Comparison of ENCODE assay signal across 10 cellular contexts in the genomic region with DNA sequence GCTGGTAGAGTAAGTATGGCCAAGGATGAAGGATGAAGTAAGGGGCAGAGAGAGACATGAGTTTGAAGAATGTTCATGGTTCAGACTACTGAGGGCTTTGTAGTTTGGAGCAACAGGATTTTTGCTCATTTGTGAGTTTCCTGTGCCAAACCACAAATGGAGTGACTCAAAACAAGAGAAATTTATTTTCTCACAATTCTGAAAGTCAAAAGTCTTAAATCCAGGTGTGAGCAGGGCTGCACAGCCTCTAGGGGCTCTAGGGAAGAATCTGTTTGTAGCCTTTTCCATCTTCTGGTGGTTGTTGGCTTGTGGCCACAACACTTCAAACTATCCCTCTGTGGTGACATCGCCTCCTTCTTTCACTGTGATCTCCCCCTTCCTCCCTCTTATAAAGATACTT. TPM values are rescaled to one million over a fixed set of nuclear protein-coding genes. Genes with fewer than 3 reads are reported as not detected.
A peak's percentile ranks its signal among the peaks of the same experiment; 100 is the strongest.
DNase-seq lines count a peak whose midpoint lies in the region; ATAC-seq and TF ChIP-seq lines count a peak whose summit lies in the region.
"Had no signal": no experiment of that assay in that cellular context is flagged by ENCODE, and none has a peak within 500 bp of the region (broad histone marks: within the 10 kb centered on the region; RNA-seq: fewer than 3 reads in every experiment).

No MANE protein-coding gene starts in this region.

- in situ Hi-C loops in GM13977 (cut with MboI; ENCODE audit: low pct_unique_long_range_greater_than_20kb, low sequenced_read_pairs, unreplicated experiment), result no loop called here

- TF ChIP-seq POLR2A in breast epithelium (IDR thresholded peaks at IDR 0.05), result no peak

- H3K27me3 ChIP-seq in breast epithelium, result no peaks in the 10 kb centered on the region

- DNase-seq in MCF 10A (ENCODE audit: unreplicated experiment) (peak; percentile 24), breast epithelium (ENCODE audit: low spot score in 2 of 2) (no peak), GM13977 (ENCODE audit: low spot score) (no peak), NCI-H1436 (lab: John Stamatoyannopoulos, UW) (no peak), dermis blood vessel endothelial cell (no peak)
- peak; percentile 48 to 49 for DNase-seq in activated T-cell treated with anti-CD3 and anti-CD28 coated beads, Interleukin-2, amount 50 U/mL, for 48 hours
- peak; percentile 30 to 49 for DNase-seq in stimulated activated naive CD8-positive, alpha-beta T cell treated with anti-CD3 and anti-CD28 coated beads, Interleukin-15, amount 100 ng/mL, for 72 hours
- DNase-seq: activated B cell treated with CpG ODN at 0.5 μM for 24 hours had no signal

- BruUV-seq in MCF 10A (replicated peaks; lab: Mats Ljungman, UMichigan), result no TSS peak

- no peaks in the 10 kb centered on the region for H3K9me3 ChIP-seq in breast epithelium

- intact Hi-C loops in MCF 10A (cut with micrococcal nuclease) (no loop called here), breast epithelium (cut with DNase I; ENCODE audit: low total_unique reads) (loop anchor here (10.0 kb wide), 2 partner anchors 1651 to 1711 kb away; no protein-coding TSS in a partner anchor)

- peak; percentile 44 for ATAC-seq in HG02885 (IDR thresholded peaks at IDR 0.05; ENCODE audit: poor library complexity, unreplicated experiment)
- peak; percentile 81 for ATAC-seq in stimulated activated naive CD8-positive, alpha-beta T cell treated with anti-CD3 and anti-CD28 coated beads, Interleukin-15, amount 100 ng/mL, for 72 hours
- ATAC-seq: HepG2 had no signal

- POLR2A ChIA-PET in MCF 10A (lab: Yijun Ruan, JAX), result interaction anchor here (1.7 kb wide), 1 partner anchor 16 kb away, joined by 6 read pairs; no protein-coding TSS in a partner anchor

- no peaks in the 10 kb centered on the region for H3K4me1 Mint-ChIP-seq in MCF 10A (ENCODE audit: insufficient read depth, unreplicated experiment)
- peaks cover 24% of the 10 kb centered on the region for H3K4me1 Mint-ChIP-seq in stimulated activated naive CD8-positive, alpha-beta T cell treated with anti-CD3 and anti-CD28 coated beads, Interleukin-15, amount 100 ng/mL, for 72 hours
- H3K4me1 Mint-ChIP-seq: activated B cell treated with CpG ODN at 0.5 μM for 24 hours had no signal

- no peak overlapping the region for H3K4me3 Mint-ChIP-seq in MCF 10A (ENCODE audit: unreplicated experiment)
- H3K4me3 Mint-ChIP-seq in stimulated activated naive CD8-positive, alpha-beta T cell treated with anti-CD3 and anti-CD28 coated beads, Interleukin-15, amount 100 ng/mL, for 72 hours, result no peak overlapping the region
- H3K4me3 Mint-ChIP-seq: activated B cell treated with CpG ODN at 0.5 μM for 24 hours had no signal

- TF ChIP-seq CTCF in MCF 10A (IDR thresholded peaks at IDR 0.05; ENCODE audit: unreplicated experiment) (no peak), breast epithelium (IDR thresholded peaks at IDR 0.05) (no peak), GM13977 (IDR thresholded peaks at IDR 0.05; ENCODE audit: extremely low read depth, insufficient read depth, missing control alignments) (no peak)

- no peak overlapping the region for H3K4me3 ChIP-seq in breast epithelium

- CTCF ChIA-PET in MCF 10A (lab: Yijun Ruan, JAX), result interaction anchor here (0.5 to 0.6 kb wide), 2 partner anchors 369 to 544 kb away, joined by 3 to 7 read pairs; no protein-coding TSS in a partner anchor

- H3K4me1 ChIP-seq in breast epithelium, result no peaks in the 10 kb centered on the region

- no peaks in the 10 kb centered on the region for H3K36me3 ChIP-seq in breast epithelium

- no peaks in the 10 kb centered on the region for H3K27me3 Mint-ChIP-seq in MCF 10A (ENCODE audit: insufficient read depth, unreplicated experiment)
- H3K27me3 Mint-ChIP-seq in stimulated activated naive CD8-positive, alpha-beta T cell treated with anti-CD3 and anti-CD28 coated beads, Interleukin-15, amount 100 ng/mL, for 72 hours, result no peaks in the 10 kb centered on the region
- H3K27me3 Mint-ChIP-seq: activated B cell treated with CpG ODN at 0.5 μM for 24 hours had no signal

- no peak overlapping the region for H3K27ac Mint-ChIP-seq in MCF 10A (ENCODE audit: low read depth, unreplicated experiment)
- H3K27ac Mint-ChIP-seq in stimulated activated naive CD8-positive, alpha-beta T cell treated with anti-CD3 and anti-CD28 coated beads, Interleukin-15, amount 100 ng/mL, for 72 hours, result no peak overlapping the region
- H3K27ac Mint-ChIP-seq: activated B cell treated with CpG ODN at 0.5 μM for 24 hours had no signal

- no peak overlapping the region for H3K27ac ChIP-seq in breast epithelium

- no peaks in the 10 kb centered on the region for H3K9me3 Mint-ChIP-seq in MCF 10A (ENCODE audit: unreplicated experiment)
- no peaks in the 10 kb centered on the region for H3K9me3 Mint-ChIP-seq in stimulated activated naive CD8-positive, alpha-beta T cell treated with anti-CD3 and anti-CD28 coated beads, Interleukin-15, amount 100 ng/mL, for 72 hours

- H3K36me3 Mint-ChIP-seq in MCF 10A (ENCODE audit: insufficient read depth, unreplicated experiment), result no peaks in the 10 kb centered on the region

RNA-seq across cellular contexts. Expression of a gene that starts 58.9 kb away (rescaled TPM):
- total RNA-seq in MCF 10A (2022) (2.1 and 3.6 TPM in 2 replicates), breast epithelium (10 to 100 TPM; 28.8 to 31.5 (median 29.7) TPM), dermis blood vessel endothelial cell (17.5 and 26.3 TPM in 2 replicates)

Comparison
In these comparisons a context has a peak if more than half of its experiments do, and no peak if none do; other contexts are left out.
1. DNase-seq: peak in MCF 10A (single experiment), activated T-cell treated with anti-CD3 and anti-CD28 coated beads, Interleukin-2, amount 50 U/mL, for 48 hours (2 of 2) and stimulated activated naive CD8-positive, alpha-beta T cell treated with anti-CD3 and anti-CD28 coated beads, Interleukin-15, amount 100 ng/mL, for 72 hours (2 of 2); none in breast epithelium (0 of 2), GM13977 (single experiment), NCI-H1436 (single experiment) and dermis blood vessel endothelial cell (single experiment).